14 cellular contexts compared by ENCODE assay signal in genomic region chr6:109457596-109457996, GRCh38. TPM values are rescaled to one million over a fixed set of nuclear protein-coding genes. Genes with fewer than 3 reads are reported as not detected.
DNase-seq lines count a peak whose midpoint lies in the region; ATAC-seq and TF ChIP-seq lines count a peak whose summit lies in the region.
"Had no signal": no experiment of that assay in that cellular context is flagged by ENCODE, and none has a peak within 500 bp of the region (broad histone marks: within the 10 kb centered on the region; RNA-seq: fewer than 3 reads in every experiment).

No MANE protein-coding gene starts in this region.

- H3K9ac ChIP-seq in BLaER1 treated with 17β-estradiol and CSF1 and Interleukin-3, amounts not matched to agents 10 nM and 100 nM, result peak overlapping the region in 3 of 11 experiments; percentile 93 to 99 (median 98); a peak in 2 of 22 replicates
- H3K9ac ChIP-seq in neural progenitor cell, result no peak overlapping the region

- no peaks in the 10 kb centered on the region for H3K27me3 Mint-ChIP-seq in central memory CD8-positive, alpha-beta T cell
- H3K27me3 Mint-ChIP-seq in neural progenitor cell (ENCODE audit: insufficient read depth, low read depth), result peaks cover 13% of the 10 kb centered on the region

- no peaks in the 10 kb centered on the region for H3K9me3 Mint-ChIP-seq in central memory CD8-positive, alpha-beta T cell
- H3K9me3 Mint-ChIP-seq in neural progenitor cell, result no peaks in the 10 kb centered on the region

- no peak overlapping the region for H2AFZ ChIP-seq in neural progenitor cell (replicated peaks)

- DNase-seq in central memory CD8-positive, alpha-beta T cell (ENCODE audit: low spot score in 2 of 2), result no peak
- DNase-seq in neural progenitor cell (ENCODE audit: low spot score) (no peak), HUDEP-2 (lab: John Stamatoyannopoulos, UW; ENCODE audit: unreplicated experiment in 76 of 76) (no peak), NCI-H1048 (lab: John Stamatoyannopoulos, UW) (no peak), amygdala (lab: John Stamatoyannopoulos, UW) (no peak), kidney glomerular epithelial cell (lab: John Stamatoyannopoulos, UW) (no peak)
- DNase-seq: DND-41, KBM-7, NCI-H526 treated with DMSO at 0.1 percent for 48 hours, occipital lobe, WERI-Rb-1 had no signal

- 0 out of 20 replicates have a peak overlapping the region, but pooled peaks of 1 of the 10 experiments have one; percentile 90 for H3K4me3 ChIP-seq in BLaER1 treated with 17β-estradiol and CSF1 and Interleukin-3, amounts not matched to agents 10 nM and 100 nM
- H3K4me3 ChIP-seq in HEK293 (ENCODE audit: low read depth, low read length), result no peak overlapping the region
- H3K4me3 ChIP-seq in neural progenitor cell, result no peak overlapping the region
- H3K4me3 ChIP-seq: heart right ventricle had no signal

- H3K4me3 Mint-ChIP-seq in central memory CD8-positive, alpha-beta T cell, result peak overlapping the region; percentile 99
- H3K4me3 Mint-ChIP-seq in neural progenitor cell, result peak overlapping the region; percentile 78

- H3K9me3 ChIP-seq in BLaER1 treated with 17β-estradiol and CSF1 and Interleukin-3, amounts not matched to agents 10 nM and 100 nM (replicated peaks in 1 of 11), result peaks cover 0 to 14% (median 5%) of the 10 kb centered on the region in 11 experiments; a peak in 12 of 22 replicates
- no peaks in the 10 kb centered on the region for H3K9me3 ChIP-seq in HEK293 (ENCODE audit: control insufficient read depth, insufficient read depth, low read depth, low read length)
- no peaks in the 10 kb centered on the region for H3K9me3 ChIP-seq in neural progenitor cell (ENCODE audit: low read depth)

- H3K4me2 ChIP-seq in BLaER1 treated with 17β-estradiol and CSF1 and Interleukin-3, amounts not matched to agents 10 nM and 100 nM, result peak overlapping the region; percentile 91 to 98 (median 95)
- peak overlapping the region; percentile 93 for H3K4me2 ChIP-seq in neural progenitor cell

- TF ChIP-seq CTCF in HEK293 (tag by site-specific recombination; IDR thresholded peaks at IDR 0.05), result no peak
- TF ChIP-seq CTCF in neural progenitor cell (IDR thresholded peaks at IDR 0.05), result no peak

- peaks cover 18 to 32% (median 30%) of the 10 kb centered on the region in 11 experiments for H3K36me3 ChIP-seq in BLaER1 treated with 17β-estradiol and CSF1 and Interleukin-3, amounts not matched to agents 10 nM and 100 nM
- H3K36me3 ChIP-seq in HEK293 (ENCODE audit: control insufficient read depth in 2 of 2, insufficient read depth in 1 of 2, low read length in 2 of 2), result peaks cover 4 to 27% of the 10 kb centered on the region in 2 experiments; a peak in 2 of 3 replicates
- peaks cover 4% of the 10 kb centered on the region for H3K36me3 ChIP-seq in neural progenitor cell

- peaks cover 60% of the 10 kb centered on the region for H3K4me1 Mint-ChIP-seq in central memory CD8-positive, alpha-beta T cell
- peaks cover 45% of the 10 kb centered on the region for H3K4me1 Mint-ChIP-seq in neural progenitor cell

- H4K20me1 ChIP-seq in BLaER1 treated with 17β-estradiol and CSF1 and Interleukin-3, amounts not matched to agents 10 nM and 100 nM, result peaks cover 6 to 65% (median 18%) of the 10 kb centered on the region in 11 experiments; a peak in 18 of 22 replicates
- H4K20me1 ChIP-seq in neural progenitor cell (ENCODE audit: low read depth), result peaks cover 15% of the 10 kb centered on the region

- CTCF ChIA-PET in HEK293 (lab: Yijun Ruan, JAX), result interaction anchor here (1.0 to 1.4 kb wide), 3 partner anchors 10 to 270 kb away, joined by 3 to 4 read pairs (median 3); partner anchors contain the start of gene CD164

- POLR2A ChIA-PET in HEK293 (lab: Yijun Ruan, JAX), result interaction anchor here (5.2 kb wide), 1 partner anchor 13 kb away, joined by 39 read pairs; no protein-coding TSS in a partner anchor

- H3F3A ChIP-seq in neural progenitor cell (ENCODE audit: low read depth), result peaks cover 72% of the 10 kb centered on the region

- H3K27ac Mint-ChIP-seq in central memory CD8-positive, alpha-beta T cell (ENCODE audit: low read depth), result no peak overlapping the region
- H3K27ac Mint-ChIP-seq in neural progenitor cell, result peak overlapping the region; percentile 14

- peaks cover 19% of the 10 kb centered on the region for H3K36me3 Mint-ChIP-seq in central memory CD8-positive, alpha-beta T cell (ENCODE audit: insufficient read depth)
- H3K36me3 Mint-ChIP-seq in neural progenitor cell, result peaks cover 12% of the 10 kb centered on the region

- H3K27me3 ChIP-seq in BLaER1 treated with 17β-estradiol and CSF1 and Interleukin-3, amounts not matched to agents 10 nM and 100 nM, result no peaks in the 10 kb centered on the region
- no peaks in the 10 kb centered on the region for H3K27me3 ChIP-seq in neural progenitor cell
- H3K27me3 ChIP-seq: heart right ventricle had no signal

- H3K27ac ChIP-seq in BLaER1 treated with 17β-estradiol and CSF1 and Interleukin-3, amounts not matched to agents 10 nM and 100 nM, result peak overlapping the region in 7 of 11 experiments; percentile 34 to 100 (median 98); a peak in 5 of 22 replicates
- H3K27ac ChIP-seq in HEK293 (ENCODE audit: extremely low read depth, low read depth, low read length), result no peak overlapping the region
- no peak overlapping the region for H3K27ac ChIP-seq in neural progenitor cell
- H3K27ac ChIP-seq: WERI-Rb-1 had no signal

- H3K79me2 ChIP-seq in neural progenitor cell (ENCODE audit: low read depth), result peaks cover 24% of the 10 kb centered on the region

- ATAC-seq in central memory CD8-positive, alpha-beta T cell (replicated peaks; ENCODE audit: extremely low read depth, poor library complexity, severe bottlenecking), result no peak

- H3K4me1 ChIP-seq in BLaER1 treated with 17β-estradiol and CSF1 and Interleukin-3, amounts not matched to agents 10 nM and 100 nM, result peaks cover 54 to 56% (median 54%) of the 10 kb centered on the region in 10 experiments
- H3K4me1 ChIP-seq in HEK293 (ENCODE audit: control insufficient read depth, insufficient read depth, low read length) (no peaks in the 10 kb centered on the region), neural progenitor cell (peaks cover 35% of the 10 kb centered on the region)

TF ChIP-seq in HEK293, 187 proteins besides CTCF, POLR2A, EP300 and RAD21:
- no peak for TF ChIP-seq ZNF292 (tag by site-specific recombination; IDR thresholded peaks at IDR 0.05; ENCODE audit: borderline replicate concordance, low read depth)
- TF ChIP-seq ZEB2 (tag by site-specific recombination; IDR thresholded peaks at IDR 0.05), result no peak
- TF ChIP-seq PRDM6 (tag by site-specific recombination; IDR thresholded peaks at IDR 0.05), result 0 out of 2 replicates have a peak, but pooled peaks have one; percentile 16
- no peak for TF ChIP-seq KLF9 (tag by site-specific recombination; IDR thresholded peaks at IDR 0.05; ENCODE audit: low read depth)
- TF ChIP-seq ZBTB20 (tag by site-specific recombination; IDR thresholded peaks at IDR 0.05), result no peak
- peak; percentile 42; the same call in 1 of the 2 replicates for TF ChIP-seq ZNF600 (tag by site-specific recombination; IDR thresholded peaks at IDR 0.05)
- peak; percentile 27; the same call in 1 of the 2 replicates for TF ChIP-seq OSR2 (tag by site-specific recombination; IDR thresholded peaks at IDR 0.05)
- TF ChIP-seq ZBTB8A (tag by site-specific recombination; IDR thresholded peaks at IDR 0.05), result 0 out of 2 replicates have a peak, but pooled peaks have one; percentile 11

RNA-seq across cellular contexts. Expression of gene MICAL1, which starts 2.0 kb away (rescaled TPM):
- 50.6 and 123 TPM in 2 replicates for total RNA-seq in neural progenitor cell (ENCODE audit: low replicate concordance)

RNA-seq across cellular contexts. Expression of gene SMPD2, which starts 17.1 kb away (rescaled TPM):
- total RNA-seq in neural progenitor cell (ENCODE audit: low replicate concordance), result 10.3 and 11.5 TPM in 2 replicates

RNA-seq across cellular contexts. Expression of gene PPIL6, which starts 17.2 kb away (rescaled TPM):
- 4.8 and 7.9 TPM in 2 replicates for total RNA-seq in neural progenitor cell (ENCODE audit: low replicate concordance)

RNA-seq across cellular contexts. Expression of gene ZBTB24, which starts 25.4 kb away (rescaled TPM):
- total RNA-seq in neural progenitor cell (ENCODE audit: low replicate concordance), result 13.9 and 17.3 TPM in 2 replicates

Comparison
In these comparisons a context has a peak if more than half of its experiments do, and no peak if none do; other contexts are left out.
1. H3K27ac ChIP-seq: peak in BLaER1 treated with 17β-estradiol and CSF1 and Interleukin-3, amounts not matched to agents 10 nM and 100 nM (7 of 11); none in HEK293 (single experiment) and neural progenitor cell (single experiment).